ENCODE assay signal across 8 cellular contexts in the genomic region with DNA sequence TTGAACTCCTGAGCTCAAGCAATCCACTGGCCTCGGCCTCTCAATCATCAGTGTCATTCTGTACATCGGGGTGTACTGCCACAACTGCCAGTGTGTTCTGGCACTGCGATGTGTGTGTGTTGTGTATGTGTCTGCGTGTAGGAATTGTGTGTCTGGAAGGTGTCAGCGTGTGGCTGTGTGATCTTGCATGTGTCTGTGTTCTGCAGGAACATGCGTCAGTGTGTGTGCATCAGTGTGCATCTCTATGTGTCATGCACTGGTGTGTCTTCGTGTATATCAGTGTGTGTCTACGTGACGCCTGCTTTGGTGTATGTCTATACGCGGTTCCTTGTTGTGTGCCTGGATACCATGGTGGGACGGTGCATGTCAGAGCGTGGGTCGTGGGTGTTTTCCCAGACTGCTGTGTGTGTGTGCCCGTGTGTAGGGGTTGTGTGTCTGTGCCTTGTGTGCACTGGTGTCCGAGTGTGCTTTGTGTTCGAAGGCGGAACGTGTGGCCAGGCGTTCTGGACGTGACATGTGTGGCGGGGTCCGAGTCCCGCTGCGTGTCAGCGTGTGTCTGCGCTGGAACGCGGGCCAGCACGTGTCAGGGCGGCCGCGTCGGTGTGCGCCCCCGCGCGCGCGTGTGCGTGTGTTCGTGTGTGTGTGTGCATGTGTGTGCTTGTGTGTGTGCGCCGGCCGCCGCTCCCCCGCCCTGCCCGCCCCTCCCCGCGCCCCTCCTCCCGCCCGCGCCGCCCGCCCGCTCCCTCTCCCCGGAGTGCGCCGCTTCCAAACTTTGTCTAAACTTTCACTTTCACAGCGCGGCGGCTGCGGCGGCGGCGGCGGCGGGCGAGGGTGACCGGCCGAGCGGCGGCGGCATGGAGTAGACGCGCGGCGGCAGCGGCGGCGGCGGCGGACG. TPM values are rescaled to one million over a fixed set of nuclear protein-coding genes. Genes with fewer than 3 reads are reported as not detected.
DNase-seq lines count a peak whose midpoint lies in the region; ATAC-seq and TF ChIP-seq lines count a peak whose summit lies in the region.

A gene (plus strand): TSS at position 775 of the 895 bp plus-strand sequence. CDS start 363 bp downstream, outside the sequence.

- H3K27ac ChIP-seq in ectodermal cell (ENCODE audit: insufficient read depth, low read depth, low read length, poor library complexity, severe bottlenecking) (no peak within 1 kb of the TSS), lung (ENCODE audit: low read depth in 1 of 2, low read length in 1 of 2) (peak within 1 kb of the TSS; percentile 74 to 96)

- H3K9me2 ChIP-seq in Loucy (replicated peaks; ENCODE audit: low read depth, low read length), result no peaks in the 10 kb centered on the region

- peak within 1 kb of the TSS; percentile 74 for H3K4me3 Mint-ChIP-seq in activated CD4-positive, alpha-beta memory T cell treated with anti-CD3 and anti-CD28 coated beads, Interleukin-2, amount 10 ng/mL, durations not matched to agents 7 days and 5 days

- H3K4me3 ChIP-seq in Loucy (ENCODE audit: low read length, poor library complexity, severe bottlenecking) (peak within 1 kb of the TSS; percentile 73), ectodermal cell (ENCODE audit: insufficient read depth, low read depth, low read length) (peak within 1 kb of the TSS; percentile 5), lung (peak within 1 kb of the TSS; percentile 84)

- peak within 1 kb of the TSS; percentile 44 for H3K9ac ChIP-seq in Loucy (ENCODE audit: low read depth, low read length, poor library complexity, severe bottlenecking)

- H3K4me1 Mint-ChIP-seq in activated CD4-positive, alpha-beta memory T cell treated with anti-CD3 and anti-CD28 coated beads, Interleukin-2, amount 10 ng/mL, durations not matched to agents 7 days and 5 days, result peaks cover 6% of the 10 kb centered on the region

- CTCF ChIA-PET in activated CD4-positive, alpha-beta memory T cell treated with anti-CD3 and anti-CD28 coated beads, Interleukin-2, amount 10 ng/mL, durations not matched to agents 7 days and 5 days (lab: Charles Lee), result no interaction called here

- H3K9me3 ChIP-seq in Loucy (ENCODE audit: insufficient read depth, low read depth, low read length) (no peaks in the 10 kb centered on the region), ectodermal cell (ENCODE audit: control insufficient read depth, low read length) (no peaks in the 10 kb centered on the region), lung (ENCODE audit: control insufficient read depth in 2 of 2, insufficient read depth in 1 of 2, low read length in 1 of 2) (peaks cover 0 to 2% of the 10 kb centered on the region in 2 donors)

- POLR2A ChIA-PET in activated CD4-positive, alpha-beta memory T cell treated with anti-CD3 and anti-CD28 coated beads, Interleukin-2, amount 10 ng/mL, durations not matched to agents 7 days and 5 days (lab: Charles Lee), result no interaction called here

- peak; percentile 26 for DNase-seq in COR-L47 (lab: John Stamatoyannopoulos, UW)
- peak; percentile 46 for DNase-seq in activated CD4-positive, alpha-beta memory T cell treated with anti-CD3 and anti-CD28 coated beads, Interleukin-2, amount 10 ng/mL, durations not matched to agents 7 days and 5 days
- peak; percentile 75 for DNase-seq in lung (ENCODE audit: low spot score)
- peak; percentile 33 for DNase-seq in stimulated activated CD8-positive, alpha-beta memory T cell treated with anti-CD3 and anti-CD28 coated beads, Interleukin-2, amount 100 ng/mL, for 1 hour (ENCODE audit: low read depth in 2 of 2)

- H3K4me1 ChIP-seq in Loucy (ENCODE audit: insufficient read depth, low read length, poor library complexity, severe bottlenecking) (peaks cover 6% of the 10 kb centered on the region), ectodermal cell (ENCODE audit: control insufficient read depth, insufficient read depth, low read length) (no peaks in the 10 kb centered on the region), lung (ENCODE audit: control insufficient read depth in 2 of 2, insufficient read depth in 2 of 2, low read length in 2 of 2) (peaks cover 0 to 20% of the 10 kb centered on the region in 2 donors)

- peaks cover 50% of the 10 kb centered on the region for H3K27me3 Mint-ChIP-seq in activated CD4-positive, alpha-beta memory T cell treated with anti-CD3 and anti-CD28 coated beads, Interleukin-2, amount 10 ng/mL, durations not matched to agents 7 days and 5 days

- 15 to 16% methylated on average over 83 to 84 of the region's 84 CpGs for WGBS in ectodermal cell, 2 experiments
- WGBS in lung, 2 donors, result 9 to 17% methylated on average over 41 to 83 of the region's 84 CpGs

- H3K9me3 Mint-ChIP-seq in activated CD4-positive, alpha-beta memory T cell treated with anti-CD3 and anti-CD28 coated beads, Interleukin-2, amount 10 ng/mL, durations not matched to agents 7 days and 5 days, result no peaks in the 10 kb centered on the region

- TF ChIP-seq CTCF in Loucy (conservative IDR thresholded peaks at IDR 0.05; ENCODE audit: low read length) (no peak), lung (IDR thresholded peaks at IDR 0.05; ENCODE audit: control extremely low read depth, extremely low read depth) (no peak)

- peaks cover 3% of the 10 kb centered on the region for H3K36me3 Mint-ChIP-seq in activated CD4-positive, alpha-beta memory T cell treated with anti-CD3 and anti-CD28 coated beads, Interleukin-2, amount 10 ng/mL, durations not matched to agents 7 days and 5 days (ENCODE audit: low read depth)

- no peak within 1 kb of the TSS for H3K27ac Mint-ChIP-seq in activated CD4-positive, alpha-beta memory T cell treated with anti-CD3 and anti-CD28 coated beads, Interleukin-2, amount 10 ng/mL, durations not matched to agents 7 days and 5 days

- ATAC-seq in lung (ENCODE audit: insufficient read depth, low FRiP score) (peak; percentile 35), GM21723 (IDR thresholded peaks at IDR 0.05; ENCODE audit: unreplicated experiment) (no peak), GM21526 (IDR thresholded peaks at IDR 0.05; ENCODE audit: low FRiP score, unreplicated experiment) (no peak)

- no peaks in the 10 kb centered on the region for H3K27me3 ChIP-seq in Loucy (ENCODE audit: insufficient read depth, low read length, poor library complexity, severe bottlenecking)
- H3K27me3 ChIP-seq in ectodermal cell (ENCODE audit: control insufficient read depth, insufficient read depth, low read length, poor library complexity, severe bottlenecking), result peaks cover 95% of the 10 kb centered on the region
- H3K27me3 ChIP-seq in lung (ENCODE audit: control insufficient read depth, insufficient read depth), result no peaks in the 10 kb centered on the region

- no peaks in the 10 kb centered on the region for H3K79me2 ChIP-seq in Loucy (ENCODE audit: insufficient read depth, low read length)

- no peaks in the 10 kb centered on the region for H3F3A ChIP-seq in Loucy (ENCODE audit: low read depth)

- H3K4me2 ChIP-seq in Loucy (ENCODE audit: low read depth, low read length, poor library complexity, severe bottlenecking), result peak within 1 kb of the TSS; percentile 80

- H3K36me3 ChIP-seq in Loucy (ENCODE audit: insufficient read depth, low read length), result no peaks in the 10 kb centered on the region
- H3K36me3 ChIP-seq in ectodermal cell (ENCODE audit: control insufficient read depth, insufficient read depth, low read length), result no peaks in the 10 kb centered on the region
- no peaks in the 10 kb centered on the region for H3K36me3 ChIP-seq in lung (ENCODE audit: control insufficient read depth in 2 of 2, insufficient read depth in 2 of 2, low read length in 2 of 2)

- H4K20me1 ChIP-seq in Loucy (ENCODE audit: insufficient read depth, low read length, poor library complexity, severe bottlenecking), result no peaks in the 10 kb centered on the region

- H2AFZ ChIP-seq in Loucy (ENCODE audit: low read length), result peak within 1 kb of the TSS; percentile 82

RNA-seq across cellular contexts. Expression of the gene that starts here (rescaled TPM):
- under 1 TPM in 1 of 2 experiments, not detected in 1; 0.05 TPM for total RNA-seq in activated CD4-positive, alpha-beta memory T cell treated with anti-CD3 and anti-CD28 coated beads, Interleukin-2, amount 10 ng/mL, durations not matched to agents 7 days and 5 days
- 0.41 TPM for polyA plus RNA-seq in ectodermal cell (2013, experiment 1 of 4)
- polyA plus RNA-seq in ectodermal cell (2013, experiment 2 of 4), result 0.23 TPM
- polyA plus RNA-seq in ectodermal cell (2013, experiment 3 of 4), result 0.37 TPM
- polyA plus RNA-seq in ectodermal cell (2013, experiment 4 of 4), result 0.36 TPM
- total RNA-seq in lung, result 100 to 1,000 TPM; 129 to 190 TPM
- polyA plus RNA-seq in lung, result 10 to 100 TPM; 26.0 to 50.5 TPM

Comparison
In these comparisons a context has a peak if more than half of its experiments do, and no peak if none do; other contexts are left out.
1. RNA of the gene that starts here (total RNA-seq): 129 to 190 TPM in lung; 0.05 TPM in activated CD4-positive, alpha-beta memory T cell treated with anti-CD3 and anti-CD28 coated beads, Interleukin-2, amount 10 ng/mL, durations not matched to agents 7 days and 5 days; every median in the first group is over 100 times any median in the second.
2. Peak in DNase-seq in activated CD4-positive, alpha-beta memory T cell treated with anti-CD3 and anti-CD28 coated beads, Interleukin-2, amount 10 ng/mL, durations not matched to agents 7 days and 5 days; RNA of the gene not detected or under 1 TPM.
3. H3K4me3 ChIP-seq: peak in every context shown above with its lines; median percentile 84 in lung; 73 in Loucy; 5 in ectodermal cell.
4. Peak in every context shown above with its lines, with median percentiles within 50 percentile points of each other: DNase-seq.